Comparison of ENCODE assay signal across 8 cellular contexts in the genomic region with DNA sequence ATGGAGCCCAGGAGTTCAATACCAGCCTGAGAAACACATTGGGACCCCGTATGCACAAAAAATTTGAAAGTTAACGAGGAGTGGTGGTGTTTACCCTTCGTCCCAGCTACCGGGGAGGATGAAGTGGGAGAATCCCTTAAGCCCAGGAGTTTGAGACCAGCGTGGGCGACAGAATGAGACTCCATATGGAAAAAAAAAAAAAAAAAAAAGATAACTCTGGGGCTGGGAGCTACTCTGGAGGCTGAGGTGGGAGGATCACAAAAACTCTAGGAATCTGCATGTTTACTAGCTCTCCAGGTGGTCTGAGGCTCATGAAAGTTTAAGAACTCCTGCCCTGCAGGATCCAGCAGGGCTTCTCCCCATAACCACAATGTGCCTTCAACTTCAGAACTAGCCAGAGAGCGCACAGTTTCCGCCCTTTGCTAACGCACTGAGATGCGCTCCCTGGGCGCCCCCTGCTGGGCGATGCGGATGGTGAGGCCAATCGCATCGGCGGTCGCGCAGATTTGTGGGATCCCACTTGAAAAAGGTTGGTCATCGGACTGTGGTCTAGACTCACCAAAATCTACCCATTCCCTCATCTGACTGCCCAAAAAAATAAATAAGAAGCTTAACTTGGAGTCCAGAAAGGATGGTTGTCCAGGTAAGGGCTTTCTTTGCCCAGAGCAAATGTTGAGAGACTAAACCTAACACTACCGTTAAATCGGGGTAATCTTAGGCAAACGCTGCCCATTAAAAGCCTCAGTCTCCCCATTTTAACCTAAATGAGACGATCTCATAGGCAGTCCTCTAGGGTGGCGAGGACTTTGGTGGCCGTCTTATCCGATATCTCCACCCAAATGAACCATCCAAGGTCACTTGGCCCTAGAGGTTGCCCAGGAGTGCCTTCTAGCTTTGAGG. TPM values are rescaled to one million over a fixed set of nuclear protein-coding genes. Genes with fewer than 3 reads are reported as not detected.
A peak's percentile ranks its signal among the peaks of the same experiment; 100 is the strongest.
DNase-seq lines count a peak whose midpoint lies in the region; ATAC-seq and TF ChIP-seq lines count a peak whose summit lies in the region.

No MANE protein-coding gene starts in this region.

- H3K4me1 ChIP-seq in foreskin keratinocyte (peaks cover 4% of the 10 kb centered on the region), thyroid gland (peaks cover 4 to 16% of the 10 kb centered on the region in 2 donors)

- H3K4me1 Mint-ChIP-seq in activated T-helper 2 cell treated with anti-CD3 and anti-CD28 coated beads, Interferon-gamma antibody, Interleukin-2, Interleukin-4, amounts not matched to agents 10 μg/mL and 5 μg/mL and 100 μg/mL, durations not matched to agents 14 hours and 24 hours and 36 hours (ENCODE audit: low read depth): peaks cover 25% of the 10 kb centered on the region

- peak; percentile 70 for DNase-seq in DMS153 (lab: John Stamatoyannopoulos, UW)
- peak; percentile 63 for DNase-seq in HT1080 (ENCODE audit: low read depth)
- peak; percentile 4 for DNase-seq in SIG-M5 (lab: John Stamatoyannopoulos, UW)
- peak; percentile 77 for DNase-seq in activated T-helper 2 cell treated with anti-CD3 and anti-CD28 coated beads, Interferon-gamma antibody, Interleukin-2, Interleukin-4, amounts not matched to agents 10 μg/mL and 5 μg/mL and 100 μg/mL, durations not matched to agents 14 hours and 24 hours and 36 hours (ENCODE audit: low spot score)
- peak in 1 of 2 donors; percentile 51 for DNase-seq in foreskin keratinocyte
- DNase-seq in omental fat pad (ENCODE audit: low spot score): peak; percentile 64
- peak; percentile 68 to 81 for DNase-seq in thyroid gland

- no peak overlapping the region for H3K4me3 Mint-ChIP-seq in activated T-helper 2 cell treated with anti-CD3 and anti-CD28 coated beads, Interferon-gamma antibody, Interleukin-2, Interleukin-4, amounts not matched to agents 10 μg/mL and 5 μg/mL and 100 μg/mL, durations not matched to agents 14 hours and 24 hours and 36 hours (ENCODE audit: low read depth)

- H3K27me3 Mint-ChIP-seq in activated T-helper 2 cell treated with anti-CD3 and anti-CD28 coated beads, Interferon-gamma antibody, Interleukin-2, Interleukin-4, amounts not matched to agents 10 μg/mL and 5 μg/mL and 100 μg/mL, durations not matched to agents 14 hours and 24 hours and 36 hours (ENCODE audit: low read depth): peaks cover 38% of the 10 kb centered on the region

- H3K36me3 Mint-ChIP-seq in activated T-helper 2 cell treated with anti-CD3 and anti-CD28 coated beads, Interferon-gamma antibody, Interleukin-2, Interleukin-4, amounts not matched to agents 10 μg/mL and 5 μg/mL and 100 μg/mL, durations not matched to agents 14 hours and 24 hours and 36 hours (ENCODE audit: low read depth): no peaks in the 10 kb centered on the region

- WGBS in thyroid gland, 2 donors: 38 to 39% methylated on average over 24 to 26 of the region's 26 CpGs

- intact Hi-C loops in activated T-helper 2 cell treated with anti-CD3 and anti-CD28 coated beads, Interferon-gamma antibody, Interleukin-2, Interleukin-4, amounts not matched to agents 10 μg/mL and 5 μg/mL and 100 μg/mL, durations not matched to agents 14 hours and 24 hours and 36 hours (cut with micrococcal nuclease): loop anchor here (5.0 kb wide), 2 partner anchors 34 to 86 kb away; no protein-coding TSS in a partner anchor
- intact Hi-C loops in thyroid gland (cut with DNase I): no loop called here

- no peak for TF ChIP-seq POLR2A in thyroid gland (IDR thresholded peaks at IDR 0.05)

- TF ChIP-seq CTCF in foreskin keratinocyte (conservative IDR thresholded peaks at IDR 0.05): peak; percentile 97
- peak in 2 of 3 donors; percentile 49 to 69 for TF ChIP-seq CTCF in omental fat pad (IDR thresholded peaks at IDR 0.05)
- TF ChIP-seq CTCF in thyroid gland (IDR thresholded peaks at IDR 0.05): peak; percentile 43 to 93 (median 60)

- H3K27me3 ChIP-seq in foreskin keratinocyte (peaks cover 23% of the 10 kb centered on the region), thyroid gland (peaks cover 4% of the 10 kb centered on the region)

- H3K9me3 ChIP-seq in thyroid gland: no peaks in the 10 kb centered on the region

- H3K9me3 Mint-ChIP-seq in activated T-helper 2 cell treated with anti-CD3 and anti-CD28 coated beads, Interferon-gamma antibody, Interleukin-2, Interleukin-4, amounts not matched to agents 10 μg/mL and 5 μg/mL and 100 μg/mL, durations not matched to agents 14 hours and 24 hours and 36 hours: no peaks in the 10 kb centered on the region

- no peak overlapping the region for H3K27ac Mint-ChIP-seq in activated T-helper 2 cell treated with anti-CD3 and anti-CD28 coated beads, Interferon-gamma antibody, Interleukin-2, Interleukin-4, amounts not matched to agents 10 μg/mL and 5 μg/mL and 100 μg/mL, durations not matched to agents 14 hours and 24 hours and 36 hours

- ATAC-seq in foreskin keratinocyte (peak; percentile 24), omental fat pad (ENCODE audit: low FRiP score) (no peak), HG03095 (IDR thresholded peaks at IDR 0.05; ENCODE audit: unreplicated experiment) (no peak)

- no peaks in the 10 kb centered on the region for H3K36me3 ChIP-seq in thyroid gland

- no peak overlapping the region for H3K4me3 ChIP-seq in thyroid gland (replicated peaks in 1 of 3)

- no peak overlapping the region for H3K27ac ChIP-seq in foreskin keratinocyte
- no peak overlapping the region for H3K27ac ChIP-seq in thyroid gland

RNA-seq across cellular contexts. Expression of gene ZNF683, which starts 8.8 kb away (rescaled TPM):
- not detected in 2 replicates for total RNA-seq in HT1080 (2014; rRNA removed; shearing (Covaris generic))
- polyA plus RNA-seq in HT1080 (2015; cell fraction: cytosol; rRNA removed): not detected in 2 replicates
- not detected in 2 replicates for polyA plus RNA-seq in HT1080 (2015; cell fraction: nucleus; rRNA removed)
- total RNA-seq in activated T-helper 2 cell treated with anti-CD3 and anti-CD28 coated beads, Interferon-gamma antibody, Interleukin-2, Interleukin-4, amounts not matched to agents 10 μg/mL and 5 μg/mL and 100 μg/mL, durations not matched to agents 14 hours and 24 hours and 36 hours: not detected in 2 replicates
- not detected in 2 replicates for total RNA-seq in foreskin keratinocyte
- polyA plus RNA-seq in foreskin keratinocyte: not detected in 2 replicates
- total RNA-seq in omental fat pad: not detected
- under 1 TPM in 1 of 4 donors, not detected in 3; 0.59 TPM for total RNA-seq in thyroid gland

RNA-seq across cellular contexts. Expression of gene CRYBG2, which starts 9.9 kb away (rescaled TPM):
- total RNA-seq in HT1080 (2014; rRNA removed; shearing (Covaris generic)): 0.03 and 0.27 TPM in 2 replicates
- polyA plus RNA-seq in HT1080 (2015; cell fraction: cytosol; rRNA removed): 0.14 and 0.17 TPM in 2 replicates
- polyA plus RNA-seq in HT1080 (2015; cell fraction: nucleus; rRNA removed): 0.07 and 0.85 TPM in 2 replicates
- 0.32 and 0.98 TPM in 2 replicates for total RNA-seq in activated T-helper 2 cell treated with anti-CD3 and anti-CD28 coated beads, Interferon-gamma antibody, Interleukin-2, Interleukin-4, amounts not matched to agents 10 μg/mL and 5 μg/mL and 100 μg/mL, durations not matched to agents 14 hours and 24 hours and 36 hours
- total RNA-seq in foreskin keratinocyte (3.8 and 5.6 TPM in 2 replicates), omental fat pad (not detected), thyroid gland (not detected)
- polyA plus RNA-seq in foreskin keratinocyte: 4.8 and 7.3 TPM in 2 replicates

RNA-seq across cellular contexts. Expression of gene CD52, which starts 46.0 kb away (rescaled TPM):
- total RNA-seq in HT1080 (2014; rRNA removed; shearing (Covaris generic)): not detected in 2 replicates
- polyA plus RNA-seq in HT1080 (2015; cell fraction: cytosol; rRNA removed): not detected in 2 replicates
- polyA plus RNA-seq in HT1080 (2015; cell fraction: nucleus; rRNA removed): not detected in 2 replicates
- 237 and 243 TPM in 2 replicates for total RNA-seq in activated T-helper 2 cell treated with anti-CD3 and anti-CD28 coated beads, Interferon-gamma antibody, Interleukin-2, Interleukin-4, amounts not matched to agents 10 μg/mL and 5 μg/mL and 100 μg/mL, durations not matched to agents 14 hours and 24 hours and 36 hours
- total RNA-seq in foreskin keratinocyte: 0.25 TPM in 1 of 2 replicates, not detected in the other
- 0.18 and 0.36 TPM in 2 replicates for polyA plus RNA-seq in foreskin keratinocyte
- total RNA-seq in omental fat pad: 100 to 1,000 TPM in 1 of 4 donors, 10 to 100 TPM in 1, 1 to 10 TPM in 1, not detected in 1; 4.3 to 227 (median 13.2) TPM
- total RNA-seq in thyroid gland: 10 to 100 TPM in 1 of 4 donors, 1 to 10 TPM in 1, not detected in 2; 3.0 to 12.3 TPM

RNA-seq across cellular contexts. Expression of gene LIN28A, which starts 46.8 kb away (rescaled TPM):
- total RNA-seq in HT1080 (2014; rRNA removed; shearing (Covaris generic)): not detected in 2 replicates
- not detected in 2 replicates for polyA plus RNA-seq in HT1080 (2015; cell fraction: cytosol; rRNA removed)
- not detected in 2 replicates for polyA plus RNA-seq in HT1080 (2015; cell fraction: nucleus; rRNA removed)
- not detected in 2 replicates for total RNA-seq in activated T-helper 2 cell treated with anti-CD3 and anti-CD28 coated beads, Interferon-gamma antibody, Interleukin-2, Interleukin-4, amounts not matched to agents 10 μg/mL and 5 μg/mL and 100 μg/mL, durations not matched to agents 14 hours and 24 hours and 36 hours
- total RNA-seq in foreskin keratinocyte: not detected in 2 replicates
- not detected in 2 replicates for polyA plus RNA-seq in foreskin keratinocyte
- not detected for total RNA-seq in omental fat pad
- not detected for total RNA-seq in thyroid gland

RNA-seq across cellular contexts. Expression of gene UBXN11, which starts 57.4 kb away (rescaled TPM):
- total RNA-seq in HT1080 (2014; rRNA removed; shearing (Covaris generic)): 4.0 and 4.5 TPM in 2 replicates
- polyA plus RNA-seq in HT1080 (2015; cell fraction: cytosol; rRNA removed): 3.3 and 4.4 TPM in 2 replicates
- 33.1 and 35.2 TPM in 2 replicates for polyA plus RNA-seq in HT1080 (2015; cell fraction: nucleus; rRNA removed)
- 13.1 and 14.2 TPM in 2 replicates for total RNA-seq in activated T-helper 2 cell treated with anti-CD3 and anti-CD28 coated beads, Interferon-gamma antibody, Interleukin-2, Interleukin-4, amounts not matched to agents 10 μg/mL and 5 μg/mL and 100 μg/mL, durations not matched to agents 14 hours and 24 hours and 36 hours
- total RNA-seq in foreskin keratinocyte (5.6 and 9.9 TPM in 2 replicates), omental fat pad (10 to 100 TPM; 12.2 to 23.8 (median 17.7) TPM), thyroid gland (10 to 100 TPM; 23.9 to 35.4 (median 30.2) TPM)
- 12.4 and 13.3 TPM in 2 replicates for polyA plus RNA-seq in foreskin keratinocyte
